21 cellular contexts compared by ENCODE assay signal in genomic region chr5:178670486-178670885, GRCh38. TPM values are rescaled to one million over a fixed set of nuclear protein-coding genes. Genes with fewer than 3 reads are reported as not detected.
DNase-seq lines count a peak whose midpoint lies in the region; ATAC-seq and TF ChIP-seq lines count a peak whose summit lies in the region.
"Had no signal": no experiment of that assay in that cellular context is flagged by ENCODE, and none has a peak within 500 bp of the region (broad histone marks: within the 10 kb centered on the region; RNA-seq: fewer than 3 reads in every experiment).

No MANE protein-coding gene starts in this region.

- POLR2A ChIA-PET in activated CD8-positive, alpha-beta T cell treated with anti-CD3 and anti-CD28 coated beads, Interleukin-2, amount 10 ng/mL, durations not matched to agents 7 days and 5 days (lab: Charles Lee), result interaction anchor here (0.6 kb wide), 1 partner anchor 55 kb away, joined by 4 read pairs; no protein-coding TSS in a partner anchor
- POLR2A ChIA-PET in activated CD8-positive, alpha-beta T cell treated with anti-CD3 and anti-CD28 coated beads for 36 hours (lab: Charles Lee), result no interaction called here
- POLR2A ChIA-PET in activated CD4-positive, alpha-beta memory T cell treated with anti-CD3 and anti-CD28 coated beads for 36 hours (lab: Charles Lee), result interaction anchor here (1.1 kb wide), 1 partner anchor 47 kb away, joined by 3 read pairs; no protein-coding TSS in a partner anchor

- peak overlapping the region; percentile 22 for H3K27ac Mint-ChIP-seq in activated CD8-positive, alpha-beta T cell treated with anti-CD3 and anti-CD28 coated beads, Interleukin-2, amount 10 ng/mL, durations not matched to agents 7 days and 5 days
- no peak overlapping the region for H3K27ac Mint-ChIP-seq in activated CD8-positive, alpha-beta T cell treated with anti-CD3 and anti-CD28 coated beads for 36 hours
- H3K27ac Mint-ChIP-seq in activated CD4-positive, alpha-beta memory T cell treated with anti-CD3 and anti-CD28 coated beads for 36 hours, result no peak overlapping the region
- H3K27ac Mint-ChIP-seq: CD14-positive monocyte; CD4-positive, alpha-beta T cell; CD8-positive, alpha-beta memory T cell had no signal

- H3K4me3 ChIP-seq in coronary artery, result no peak overlapping the region
- H3K4me3 ChIP-seq: BLaER1 treated with 17β-estradiol and CSF1 and Interleukin-3, amounts not matched to agents 10 nM and 100 nM; GM23248 had no signal

- intact Hi-C loops in activated CD8-positive, alpha-beta T cell treated with anti-CD3 and anti-CD28 coated beads for 36 hours (cut with micrococcal nuclease), result no loop called here
- intact Hi-C loops in activated CD4-positive, alpha-beta memory T cell treated with anti-CD3 and anti-CD28 coated beads for 36 hours (cut with micrococcal nuclease), result no loop called here

- H3K4me3 Mint-ChIP-seq in activated CD8-positive, alpha-beta T cell treated with anti-CD3 and anti-CD28 coated beads, Interleukin-2, amount 10 ng/mL, durations not matched to agents 7 days and 5 days, result no peak overlapping the region
- no peak overlapping the region for H3K4me3 Mint-ChIP-seq in activated CD8-positive, alpha-beta T cell treated with anti-CD3 and anti-CD28 coated beads for 36 hours
- H3K4me3 Mint-ChIP-seq in activated CD4-positive, alpha-beta memory T cell treated with anti-CD3 and anti-CD28 coated beads for 36 hours, result no peak overlapping the region
- H3K4me3 Mint-ChIP-seq: CD14-positive monocyte; CD4-positive, alpha-beta T cell; CD8-positive, alpha-beta memory T cell had no signal

- ATAC-seq in activated CD8-positive, alpha-beta T cell treated with anti-CD3 and anti-CD28 coated beads, Interleukin-2, amount 10 ng/mL, durations not matched to agents 7 days and 5 days, result no peak
- no peak for ATAC-seq in activated CD8-positive, alpha-beta T cell treated with anti-CD3 and anti-CD28 coated beads for 36 hours
- ATAC-seq in HG02852 (IDR thresholded peaks at IDR 0.05; ENCODE audit: unreplicated experiment), result no peak

- H3K9me3 Mint-ChIP-seq in activated CD8-positive, alpha-beta T cell treated with anti-CD3 and anti-CD28 coated beads, Interleukin-2, amount 10 ng/mL, durations not matched to agents 7 days and 5 days (ENCODE audit: insufficient read depth), result no peaks in the 10 kb centered on the region
- no peaks in the 10 kb centered on the region for H3K9me3 Mint-ChIP-seq in activated CD8-positive, alpha-beta T cell treated with anti-CD3 and anti-CD28 coated beads for 36 hours
- H3K9me3 Mint-ChIP-seq in activated CD4-positive, alpha-beta memory T cell treated with anti-CD3 and anti-CD28 coated beads for 36 hours, result no peaks in the 10 kb centered on the region
- H3K9me3 Mint-ChIP-seq: CD4-positive, alpha-beta T cell had no signal

- DNase-seq in activated CD8-positive, alpha-beta T cell treated with anti-CD3 and anti-CD28 coated beads, Interleukin-2, amount 10 ng/mL, durations not matched to agents 7 days and 5 days, result no peak
- no peak for DNase-seq in activated CD8-positive, alpha-beta T cell treated with anti-CD3 and anti-CD28 coated beads for 36 hours
- DNase-seq in middle frontal gyrus (ENCODE audit: extremely low spot score, low spot score) (peak; percentile 47), coronary artery (ENCODE audit: low spot score) (no peak)
- no peak for DNase-seq in activated CD4-positive, alpha-beta memory T cell treated with anti-CD3 and anti-CD28 coated beads for 36 hours
- DNase-seq: BE2C; CD4-positive, alpha-beta T cell; CD8-positive, alpha-beta memory T cell; DMS 273 treated with DMSO at 0.1 percent for 48 hours; DMS79; EL; GDM1; GM23248; H7; HCEC 1CT had no signal

- H3K27me3 Mint-ChIP-seq in activated CD8-positive, alpha-beta T cell treated with anti-CD3 and anti-CD28 coated beads, Interleukin-2, amount 10 ng/mL, durations not matched to agents 7 days and 5 days (ENCODE audit: low read depth), result no peaks in the 10 kb centered on the region
- peaks cover 12% of the 10 kb centered on the region for H3K27me3 Mint-ChIP-seq in activated CD8-positive, alpha-beta T cell treated with anti-CD3 and anti-CD28 coated beads for 36 hours
- peaks cover 3% of the 10 kb centered on the region for H3K27me3 Mint-ChIP-seq in activated CD4-positive, alpha-beta memory T cell treated with anti-CD3 and anti-CD28 coated beads for 36 hours

- no peak for TF ChIP-seq CTCF in activated CD8-positive, alpha-beta T cell treated with anti-CD3 and anti-CD28 coated beads for 36 hours (IDR thresholded peaks at IDR 0.05)
- no peak for TF ChIP-seq CTCF in coronary artery (IDR thresholded peaks at IDR 0.05)

- no peaks in the 10 kb centered on the region for H3K4me1 Mint-ChIP-seq in activated CD8-positive, alpha-beta T cell treated with anti-CD3 and anti-CD28 coated beads, Interleukin-2, amount 10 ng/mL, durations not matched to agents 7 days and 5 days (ENCODE audit: low read depth)
- peaks cover 17% of the 10 kb centered on the region for H3K4me1 Mint-ChIP-seq in activated CD8-positive, alpha-beta T cell treated with anti-CD3 and anti-CD28 coated beads for 36 hours (ENCODE audit: low read depth)
- H3K4me1 Mint-ChIP-seq in activated CD4-positive, alpha-beta memory T cell treated with anti-CD3 and anti-CD28 coated beads for 36 hours (ENCODE audit: low read depth), result no peaks in the 10 kb centered on the region
- H3K4me1 Mint-ChIP-seq: CD8-positive, alpha-beta memory T cell had no signal

- CTCF ChIA-PET in activated CD8-positive, alpha-beta T cell treated with anti-CD3 and anti-CD28 coated beads, Interleukin-2, amount 10 ng/mL, durations not matched to agents 7 days and 5 days (lab: Charles Lee), result no interaction called here
- CTCF ChIA-PET in activated CD8-positive, alpha-beta T cell treated with anti-CD3 and anti-CD28 coated beads for 36 hours (lab: Charles Lee), result no interaction called here
- CTCF ChIA-PET in activated CD4-positive, alpha-beta memory T cell treated with anti-CD3 and anti-CD28 coated beads for 36 hours (lab: Charles Lee), result no interaction called here

- H3K27ac ChIP-seq in cingulate gyrus (ENCODE audit: low read depth, low read length) (peak overlapping the region; percentile 47), temporal lobe (ENCODE audit: low read depth, low read length) (peak overlapping the region; percentile 61), coronary artery (no peak overlapping the region)
- H3K27ac ChIP-seq: 22Rv1; BLaER1 treated with 17β-estradiol and CSF1 and Interleukin-3, amounts not matched to agents 10 nM and 100 nM; GM23248 had no signal

- no peaks in the 10 kb centered on the region for H3K36me3 Mint-ChIP-seq in activated CD8-positive, alpha-beta T cell treated with anti-CD3 and anti-CD28 coated beads, Interleukin-2, amount 10 ng/mL, durations not matched to agents 7 days and 5 days (ENCODE audit: low read depth)
- H3K36me3 Mint-ChIP-seq in activated CD8-positive, alpha-beta T cell treated with anti-CD3 and anti-CD28 coated beads for 36 hours (ENCODE audit: low read depth), result no peaks in the 10 kb centered on the region
- no peaks in the 10 kb centered on the region for H3K36me3 Mint-ChIP-seq in activated CD4-positive, alpha-beta memory T cell treated with anti-CD3 and anti-CD28 coated beads for 36 hours
- H3K36me3 Mint-ChIP-seq: CD14-positive monocyte; CD8-positive, alpha-beta memory T cell had no signal

RNA-seq across cellular contexts. Expression of gene CLK4, which starts 43.6 kb away (rescaled TPM):
- total RNA-seq in activated CD8-positive, alpha-beta T cell treated with anti-CD3 and anti-CD28 coated beads, Interleukin-2, amount 10 ng/mL, durations not matched to agents 7 days and 5 days, result 10 to 100 TPM; 25.5 to 26.4 TPM
- 10 to 100 TPM; 21.1 to 24.2 TPM for total RNA-seq in activated CD8-positive, alpha-beta T cell treated with anti-CD3 and anti-CD28 coated beads for 36 hours
- 31.5 TPM for total RNA-seq in temporal lobe
- 10 to 100 TPM; 25.1 to 26.0 TPM for total RNA-seq in activated CD4-positive, alpha-beta memory T cell treated with anti-CD3 and anti-CD28 coated beads for 36 hours

RNA-seq across cellular contexts. Expression of gene ZNF354A, which starts 60.0 kb away (rescaled TPM):
- 10 to 100 TPM in 1 of 2 experiments, 1 to 10 TPM in 1; 8.2 to 10.6 TPM for total RNA-seq in activated CD8-positive, alpha-beta T cell treated with anti-CD3 and anti-CD28 coated beads, Interleukin-2, amount 10 ng/mL, durations not matched to agents 7 days and 5 days
- 10 to 100 TPM; 11.4 to 12.8 TPM for total RNA-seq in activated CD8-positive, alpha-beta T cell treated with anti-CD3 and anti-CD28 coated beads for 36 hours
- 14.3 TPM for total RNA-seq in temporal lobe
- total RNA-seq in activated CD4-positive, alpha-beta memory T cell treated with anti-CD3 and anti-CD28 coated beads for 36 hours, result 10 to 100 TPM; 10.0 to 10.1 TPM

Comparison
In these comparisons a context has a peak if more than half of its experiments do, and no peak if none do; other contexts are left out.
1. H3K27ac ChIP-seq: peak in cingulate gyrus (single experiment) and temporal lobe (single experiment); none in coronary artery (0 of 2).